1 cellular context compared by ENCODE assay signal in the genomic region with DNA sequence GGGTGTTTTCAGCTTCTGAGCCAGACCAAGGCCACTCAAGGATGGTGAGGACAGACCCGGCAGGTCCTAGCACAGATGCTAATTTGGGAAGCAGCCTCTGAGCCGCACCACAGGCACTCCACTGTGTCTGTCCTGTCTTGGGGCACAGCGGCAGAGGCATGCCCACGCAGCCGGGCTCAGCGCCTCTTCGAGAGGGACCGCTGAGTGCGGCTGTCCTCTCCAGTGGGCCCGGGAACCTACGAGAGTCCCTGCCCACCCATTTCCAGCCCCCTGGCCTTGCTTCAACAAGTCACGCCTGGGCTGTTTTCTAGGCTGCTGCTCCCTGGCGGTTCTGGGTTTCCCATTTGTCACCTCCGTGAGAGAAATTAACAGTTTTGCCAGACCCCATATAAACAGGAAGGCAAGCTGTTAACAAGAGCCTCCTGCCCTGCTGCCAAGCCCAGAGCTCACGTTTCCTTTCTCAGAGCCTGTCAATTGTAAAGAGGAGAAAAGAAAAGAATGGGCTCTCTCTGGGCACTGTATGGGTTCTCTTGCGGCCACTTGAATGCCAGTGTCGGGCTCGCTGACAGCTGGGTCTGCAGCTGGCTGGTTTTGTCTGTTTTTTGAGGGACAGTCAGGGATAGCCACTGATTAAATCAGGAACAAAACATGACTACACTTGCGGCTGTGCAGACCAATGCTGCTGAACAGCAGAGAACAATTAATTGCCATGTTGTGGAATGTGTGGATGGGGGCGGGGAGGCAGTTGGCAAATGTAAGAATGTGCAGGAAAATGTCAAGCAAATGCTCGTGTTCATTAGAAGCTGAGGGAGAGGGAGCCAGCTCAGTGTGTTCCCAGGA.
TF ChIP-seq lines count a peak whose summit lies in the region.

No MANE protein-coding gene starts in this region.

TF ChIP-seq in H1, 55 proteins besides CTCF, POLR2A, EP300 and RAD21:
- TF ChIP-seq CHD1 (IDR thresholded peaks at IDR 0.05; ENCODE audit: low read depth, low read length) = no peak
- TF ChIP-seq SP1 (IDR thresholded peaks at IDR 0.05; ENCODE audit: low read depth, low read length) = no peak
- TF ChIP-seq, protein P1, sequence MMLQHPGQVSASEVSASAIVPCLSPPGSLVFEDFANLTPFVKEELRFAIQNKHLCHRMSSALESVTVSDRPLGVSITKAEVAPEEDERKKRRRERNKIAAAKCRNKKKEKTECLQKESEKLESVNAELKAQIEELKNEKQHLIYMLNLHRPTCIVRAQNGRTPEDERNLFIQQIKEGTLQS (IDR thresholded peaks at IDR 0.05; ENCODE audit: insufficient read depth, low read depth, low read length) = no peak
- TF ChIP-seq TEAD4 (IDR thresholded peaks at IDR 0.05; ENCODE audit: low read depth, low read length) = 0 out of 2 replicates have a peak, but pooled peaks have one; percentile 43
- TF ChIP-seq JUND (IDR thresholded peaks at IDR 0.05; ENCODE audit: low read length) = no peak
TF ChIP-seq in H1: peak in this region for 1.
